13 cellular contexts compared by ENCODE assay signal in genomic region chr21:46219591-46220239, GRCh38. TPM values are rescaled to one million over a fixed set of nuclear protein-coding genes. Genes with fewer than 3 reads are reported as not detected.
DNase-seq lines count a peak whose midpoint lies in the region; ATAC-seq and TF ChIP-seq lines count a peak whose summit lies in the region.
"Had no signal": no experiment of that assay in that cellular context is flagged by ENCODE, and none has a peak within 500 bp of the region (broad histone marks: within the 10 kb centered on the region; RNA-seq: fewer than 3 reads in every experiment).

No MANE protein-coding gene starts in this region.

- H3K4me3 ChIP-seq in gastroesophageal sphincter, result no peak overlapping the region

- DNase-seq in GM13976 (ENCODE audit: low spot score) (peak; percentile 13), NCI-H345 (lab: John Stamatoyannopoulos, UW) (peak; percentile 85), pons (ENCODE audit: low spot score) (peak; percentile 62)
- no peak for DNase-seq in activated CD4-positive, alpha-beta T cell treated with anti-CD3 and anti-CD28 coated beads for 48 hours
- DNase-seq: activated naive CD4-positive, alpha-beta T cell treated with Interleukin-2 at 50 U/mL for 16 hours; effector CD4-positive, alpha-beta T cell; naive thymus-derived CD8-positive, alpha-beta T cell; NCI-H2171 had no signal

- peaks cover 0 to 82% of the 10 kb centered on the region in 2 donors for H3K36me3 ChIP-seq in gastroesophageal sphincter

- 86 to 90% methylated on average over 1 to 2 of the region's 13 CpGs for WGBS in gastroesophageal sphincter (ENCODE audit: low coverage in 1 of 2), 2 donors

- in situ Hi-C loops in GM13976 (cut with MboI; ENCODE audit: low sequenced_read_pairs, unreplicated experiment), result no loop called here

- peaks cover 0 to 9% (median 0%) of the 10 kb centered on the region in 3 donors for H3K4me1 ChIP-seq in gastroesophageal sphincter

- ATAC-seq in gastroesophageal sphincter (peak; percentile 13), HG03159 (IDR thresholded peaks at IDR 0.05; ENCODE audit: unreplicated experiment) (no peak), GM21367 (IDR thresholded peaks at IDR 0.05; ENCODE audit: unreplicated experiment) (no peak), HG02763 (IDR thresholded peaks at IDR 0.05; ENCODE audit: unreplicated experiment) (no peak)
- ATAC-seq: activated CD4-positive, CD25-positive, alpha-beta regulatory T cell treated with anti-CD3 and anti-CD28 coated beads, Interleukin-2, amount 50 U/mL, for 24 hours; naive thymus-derived CD8-positive, alpha-beta T cell had no signal

- TF ChIP-seq POLR2A in gastroesophageal sphincter (IDR thresholded peaks at IDR 0.05), result no peak

- TF ChIP-seq EP300 in gastroesophageal sphincter (IDR thresholded peaks at IDR 0.05), result no peak

- no peaks in the 10 kb centered on the region for H3K9me3 ChIP-seq in gastroesophageal sphincter

- no peaks in the 10 kb centered on the region for H3K27me3 ChIP-seq in gastroesophageal sphincter

- H3K27ac ChIP-seq in gastroesophageal sphincter, result no peak overlapping the region

- TF ChIP-seq CTCF in GM13976 (IDR thresholded peaks at IDR 0.05; ENCODE audit: borderline replicate concordance, control extremely low read depth, extremely low read depth, insufficient read depth, missing control alignments) (no peak), gastroesophageal sphincter (IDR thresholded peaks at IDR 0.05) (no peak)

RNA-seq across cellular contexts. Expression of gene LSS, which starts 8.9 kb away (rescaled TPM):
- 100 to 1,000 TPM in 1 of 4 donors, 10 to 100 TPM in 3; 57.7 to 104 (median 85.7) TPM for total RNA-seq in gastroesophageal sphincter

RNA-seq across cellular contexts. Expression of gene SPATC1L, which starts 35.5 kb away (rescaled TPM):
- 10 to 100 TPM in 1 of 4 donors, 1 to 10 TPM in 2, under 1 TPM in 1; 0.54 to 20.4 (median 7.9) TPM for total RNA-seq in gastroesophageal sphincter
